In genomic region chr1:170318141-170318540, GRCh38 we compare ENCODE assay signal across 18 cellular contexts.
DNase-seq lines count a peak whose midpoint lies in the region; ATAC-seq, FAIRE-seq and TF ChIP-seq lines count a peak whose summit lies in the region.
"Had no signal": no experiment of that assay in that cellular context is flagged by ENCODE, and none has a peak within 500 bp of the region (broad histone marks: within the 10 kb centered on the region; RNA-seq: fewer than 3 reads in every experiment).

No MANE protein-coding gene starts in this region.

- H3K4me3 Mint-ChIP-seq in astrocyte (ENCODE audit: unreplicated experiment) = no peak overlapping the region
- H3K4me3 Mint-ChIP-seq: CD14-positive monocyte; CD4-positive, alpha-beta memory T cell; H9 had no signal

- no peak overlapping the region for H3K27ac Mint-ChIP-seq in astrocyte (ENCODE audit: unreplicated experiment)
- H3K27ac Mint-ChIP-seq: CD14-positive monocyte; CD4-positive, alpha-beta memory T cell; H9 had no signal

- H3K9me3 ChIP-seq in astrocyte (ENCODE audit: insufficient read depth, low read depth, low read length) (no peaks in the 10 kb centered on the region), smooth muscle cell (replicated peaks; ENCODE audit: low read depth) (no peaks in the 10 kb centered on the region)
- H3K9me3 ChIP-seq: BLaER1 had no signal

- H3K4me3 ChIP-seq in astrocyte (ENCODE audit: insufficient read depth, low read depth, low read length) (no peak overlapping the region), smooth muscle cell (no peak overlapping the region)
- H3K4me3 ChIP-seq: BLaER1 had no signal

- 47% methylated on average over 1 of the region's 1 CpG for WGBS in smooth muscle cell (ENCODE audit: low lambda C conversion rate)

- peaks cover 4% of the 10 kb centered on the region for H3K4me1 ChIP-seq in astrocyte (ENCODE audit: insufficient read depth, low read length)
- no peaks in the 10 kb centered on the region for H3K4me1 ChIP-seq in smooth muscle cell (ENCODE audit: low read depth)
- H3K4me1 ChIP-seq: BLaER1 had no signal

- no peak for ATAC-seq in HG03196 (IDR thresholded peaks at IDR 0.05; ENCODE audit: unreplicated experiment)

- TF ChIP-seq CTCF in astrocyte (IDR thresholded peaks at IDR 0.05; ENCODE audit: insufficient read depth, low read depth, low read length) (no peak), smooth muscle cell (IDR thresholded peaks at IDR 0.05; ENCODE audit: borderline replicate concordance, insufficient read depth, poor library complexity, severe bottlenecking) (no peak)

- no peaks in the 10 kb centered on the region for H3K27me3 Mint-ChIP-seq in astrocyte (ENCODE audit: low read depth, unreplicated experiment)

- no peaks in the 10 kb centered on the region for H3K27me3 ChIP-seq in astrocyte (ENCODE audit: insufficient read depth, low read length)
- no peaks in the 10 kb centered on the region for H3K27me3 ChIP-seq in smooth muscle cell (ENCODE audit: low read depth)
- H3K27me3 ChIP-seq: BLaER1 had no signal

- H3K9me3 Mint-ChIP-seq in astrocyte (ENCODE audit: unreplicated experiment) = peaks cover 3% of the 10 kb centered on the region
- H3K9me3 Mint-ChIP-seq: H9 had no signal

- DNase-seq in EH (ENCODE audit: low read depth) (peak; percentile 20), astrocyte (ENCODE audit: low read depth) (peak; percentile 49), kidney tubule cell (ENCODE audit: low spot score) (peak; percentile 53), smooth muscle cell (lab: John Stamatoyannopoulos, UW; ENCODE audit: unreplicated experiment) (no peak), middle frontal gyrus (ENCODE audit: extremely low spot score, low spot score) (no peak), amniotic stem cell (lab: John Stamatoyannopoulos, UW) (no peak)
- DNase-seq: 8988T; CD4-positive, alpha-beta memory T cell; DMS79 treated with DMSO at 0.1 percent for 48 hours; H9 had no signal

- H3K36me3 Mint-ChIP-seq in astrocyte (ENCODE audit: low read depth, unreplicated experiment) = no peaks in the 10 kb centered on the region
- H3K36me3 Mint-ChIP-seq: CD14-positive monocyte; CD4-positive, alpha-beta memory T cell had no signal

- H3K4me1 Mint-ChIP-seq in astrocyte (ENCODE audit: low read depth, unreplicated experiment) = peaks cover 30% of the 10 kb centered on the region
- H3K4me1 Mint-ChIP-seq: CD14-positive monocyte; CD4-positive, alpha-beta memory T cell had no signal

- FAIRE-seq in astrocyte (lab: Jason Lieb, UNC) = no peak
- FAIRE-seq: G401.6, GM12891, GM19239, H1 had no signal

- no peak overlapping the region for H3K4me2 ChIP-seq in astrocyte (ENCODE audit: low read length)
- H3K4me2 ChIP-seq in smooth muscle cell = no peak overlapping the region
- H3K4me2 ChIP-seq: BLaER1 had no signal

- H3K9ac ChIP-seq in astrocyte (ENCODE audit: low read length) (no peak overlapping the region), smooth muscle cell (ENCODE audit: low read depth) (no peak overlapping the region)
- H3K9ac ChIP-seq: BLaER1 had no signal

- H3K36me3 ChIP-seq in astrocyte (ENCODE audit: insufficient read depth, low read length) = no peaks in the 10 kb centered on the region
- no peaks in the 10 kb centered on the region for H3K36me3 ChIP-seq in smooth muscle cell (ENCODE audit: low read depth)
- H3K36me3 ChIP-seq: BLaER1 had no signal

- H3K27ac ChIP-seq in astrocyte (ENCODE audit: low read depth, low read length) (no peak overlapping the region), smooth muscle cell (ENCODE audit: low read depth) (peak overlapping the region; percentile 22)
- H3K27ac ChIP-seq: BLaER1, HL-60 had no signal

- no peaks in the 10 kb centered on the region for H3F3A ChIP-seq in smooth muscle cell (ENCODE audit: low read depth)

- H2AFZ ChIP-seq in astrocyte (ENCODE audit: low read depth, low read length) = no peak overlapping the region
- H2AFZ ChIP-seq in smooth muscle cell (ENCODE audit: low read depth) = no peak overlapping the region

- H4K20me1 ChIP-seq in astrocyte (ENCODE audit: insufficient read depth, low read length) = no peaks in the 10 kb centered on the region
- no peaks in the 10 kb centered on the region for H4K20me1 ChIP-seq in smooth muscle cell (ENCODE audit: low read depth)
- H4K20me1 ChIP-seq: BLaER1 had no signal

- H3K79me2 ChIP-seq in astrocyte (ENCODE audit: insufficient read depth, low read length) = no peaks in the 10 kb centered on the region
- no peaks in the 10 kb centered on the region for H3K79me2 ChIP-seq in smooth muscle cell (ENCODE audit: low read depth)

Comparison
In these comparisons a context has a peak if more than half of its experiments do, and no peak if none do; other contexts are left out.
1. DNase-seq: peak in EH (single experiment), astrocyte (single experiment) and kidney tubule cell (single experiment); none in smooth muscle cell (single experiment), middle frontal gyrus (single experiment) and amniotic stem cell (single experiment).